ENCODE assay signal across 27 cellular contexts in the genomic region with DNA sequence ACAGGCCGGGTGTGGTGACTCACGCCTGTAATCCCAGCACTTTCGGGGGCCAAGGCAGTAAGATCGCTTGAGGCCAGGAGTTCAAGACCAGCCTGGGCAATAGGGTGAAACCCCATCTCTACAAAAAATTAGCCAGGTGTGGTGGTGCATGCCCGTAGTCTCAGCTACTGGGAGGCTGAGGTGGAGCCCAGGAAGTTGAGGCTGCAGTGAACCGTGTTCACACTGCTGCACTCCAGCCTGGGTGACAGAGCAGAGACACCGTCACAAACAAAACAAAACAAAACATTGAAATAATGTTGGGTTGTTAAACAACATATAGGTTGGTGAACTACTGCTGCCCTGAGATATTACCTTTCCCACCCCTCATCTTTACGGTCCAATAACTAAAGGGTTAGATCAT.
"Had no signal": no experiment of that assay in that cellular context is flagged by ENCODE, and none has a peak within 500 bp of the region (broad histone marks: within the 10 kb centered on the region; RNA-seq: fewer than 3 reads in every experiment).

No MANE protein-coding gene starts in this region.

- DNase-seq: colonic mucosa; cortex of kidney; dermis blood vessel endothelial cell; dorsolateral prefrontal cortex; effector CD8-positive, alpha-beta T cell; effector memory CD4-positive, alpha-beta T cell; effector memory CD8-positive, alpha-beta T cell; erythroblast; esophagus squamous epithelium; foreskin fibroblast; foreskin keratinocyte; foreskin melanocyte; gastrocnemius medialis; glutamatergic neuron; head of caudate nucleus; heart left ventricle; heart right ventricle had no signal

- H3K9me3 Mint-ChIP-seq: dendritic cell treated with granulocyte-macrophage colony-stimulating factor and Interleukin-4, amounts not matched to agents 40 ng/mL and 50 ng/mL, for 4 days; effector memory CD8-positive, alpha-beta T cell had no signal

- H3K27ac ChIP-seq: colonic mucosa, coronary artery, dorsolateral prefrontal cortex, epithelial cell of prostate, esophagus muscularis mucosa, esophagus squamous epithelium, foreskin keratinocyte, gastrocnemius medialis, gastroesophageal sphincter, heart left ventricle, heart right ventricle had no signal

- H3K4me1 ChIP-seq: colonic mucosa, foreskin keratinocyte, gastrocnemius medialis had no signal

- H3K27ac Mint-ChIP-seq: dendritic cell treated with granulocyte-macrophage colony-stimulating factor and Interleukin-4, amounts not matched to agents 40 ng/mL and 50 ng/mL, for 4 days; effector memory CD8-positive, alpha-beta T cell had no signal

- H3K36me3 ChIP-seq: colonic mucosa, esophagus muscularis mucosa, esophagus squamous epithelium, gastrocnemius medialis, gastroesophageal sphincter had no signal

- H3K4me3 Mint-ChIP-seq: dendritic cell treated with granulocyte-macrophage colony-stimulating factor and Interleukin-4, amounts not matched to agents 40 ng/mL and 50 ng/mL, for 4 days; effector memory CD8-positive, alpha-beta T cell had no signal

- H3K9me3 ChIP-seq: colonic mucosa, esophagus muscularis mucosa, esophagus squamous epithelium, gastrocnemius medialis, gastroesophageal sphincter, heart left ventricle, heart right ventricle had no signal

- H3K4me3 ChIP-seq: colonic mucosa, coronary artery, dorsolateral prefrontal cortex, esophagus muscularis mucosa, esophagus squamous epithelium, gastrocnemius medialis, gastroesophageal sphincter, heart left ventricle, heart right ventricle had no signal

- ATAC-seq: effector memory CD8-positive, alpha-beta T cell; esophagus mucosa; foreskin keratinocyte; gastrocnemius medialis; gastroesophageal sphincter; heart left ventricle; heart right ventricle had no signal

- FAIRE-seq: colon, endometrium, endothelial cell of umbilical vein, frontal cortex had no signal

- H3K27me3 Mint-ChIP-seq: dendritic cell treated with granulocyte-macrophage colony-stimulating factor and Interleukin-4, amounts not matched to agents 40 ng/mL and 50 ng/mL, for 4 days; effector memory CD8-positive, alpha-beta T cell had no signal

- H3K27me3 ChIP-seq: colonic mucosa, dorsolateral prefrontal cortex, esophagus muscularis mucosa, esophagus squamous epithelium, foreskin keratinocyte, gastrocnemius medialis, gastroesophageal sphincter, heart left ventricle, heart right ventricle had no signal
